31 cellular contexts compared by ENCODE assay signal in the genomic region with DNA sequence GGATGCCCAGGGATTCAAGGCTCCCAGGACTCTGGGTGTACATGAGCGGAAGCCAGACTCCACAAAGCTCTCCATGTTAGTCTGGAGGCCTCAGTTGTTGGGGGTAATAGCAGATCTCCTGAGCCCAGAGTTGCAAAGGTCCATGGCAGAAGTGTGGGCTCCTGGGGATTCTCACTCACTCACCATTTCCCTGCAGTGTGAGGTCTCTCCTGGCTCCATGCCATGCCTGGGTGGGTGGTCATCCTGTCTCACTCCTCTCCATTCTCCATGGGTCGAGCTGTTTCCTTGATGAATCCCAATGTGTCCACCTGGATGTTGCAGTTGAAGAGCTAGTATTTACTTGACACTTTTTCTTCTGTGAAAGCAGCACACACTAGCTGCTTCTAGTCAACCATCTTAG.
"Had no signal": no experiment of that assay in that cellular context is flagged by ENCODE, and none has a peak within 500 bp of the region (broad histone marks: within the 10 kb centered on the region; RNA-seq: fewer than 3 reads in every experiment).

No MANE protein-coding gene starts in this region.

- H3K27me3 ChIP-seq: neutrophil, pancreas, right lobe of liver, spleen, suprapubic skin, testis, tibial artery, transverse colon, upper lobe of right lung, uterus had no signal

- H3K4me1 ChIP-seq: psoas muscle, right lobe of liver, spleen, suprapubic skin, testis, tibial artery, transverse colon, upper lobe of right lung, uterus had no signal

- H3K4me3 Mint-ChIP-seq: naive B cell; naive thymus-derived CD8-positive, alpha-beta T cell; natural killer cell treated with Interleukin-12 subunit alpha and Interleukin-12 subunit beta and Interleukin-15 and Interleukin-18, amount 100 ng/mL, for 72 hours; nephron progenitor cell; neural crest cell; stimulated activated memory B cell treated with anti-CD40 and anti-IgM and Interleukin-4, amounts not matched to agents 10 μg/mL and 1 μg/mL and 100 μg/mL, for 72 hours; stimulated activated naive CD8-positive, alpha-beta T cell treated with anti-CD3 and anti-CD28 coated beads, Interleukin-15, amount 100 ng/mL, for 72 hours; type B pancreatic cell had no signal

- H3K36me3 ChIP-seq: neutrophil, pancreas, right lobe of liver, spleen, suprapubic skin, tibial artery, transverse colon, upper lobe of right lung, uterus had no signal

- H3K27ac ChIP-seq: neutrophil, pancreas, psoas muscle, right lobe of liver, skin epidermis, spleen, suprapubic skin, testis, tibial artery, transverse colon, upper lobe of right lung, uterus had no signal

- H3K4me1 Mint-ChIP-seq: naive B cell; naive thymus-derived CD8-positive, alpha-beta T cell; nephron progenitor cell; neural crest cell; stimulated activated memory B cell treated with anti-CD40 and anti-IgM and Interleukin-4, amounts not matched to agents 10 μg/mL and 1 μg/mL and 100 μg/mL, for 72 hours; stimulated activated naive CD8-positive, alpha-beta T cell treated with anti-CD3 and anti-CD28 coated beads, Interleukin-15, amount 100 ng/mL, for 72 hours had no signal

- H3K36me3 Mint-ChIP-seq: naive B cell; naive thymus-derived CD8-positive, alpha-beta T cell; natural killer cell treated with Interleukin-12 subunit alpha and Interleukin-12 subunit beta and Interleukin-15 and Interleukin-18, amount 100 ng/mL, for 72 hours; stimulated activated memory B cell treated with anti-CD40 and anti-IgM and Interleukin-4, amounts not matched to agents 10 μg/mL and 1 μg/mL and 100 μg/mL, for 72 hours; type B pancreatic cell had no signal

- H3K4me3 ChIP-seq: pancreas, psoas muscle, right lobe of liver, skin epidermis, smooth muscle cell, spleen, suprapubic skin, testis, tibial artery, transverse colon, upper lobe of right lung, uterus had no signal

- H3K9me3 Mint-ChIP-seq: type B pancreatic cell had no signal

- H3K27me3 Mint-ChIP-seq: naive B cell; naive thymus-derived CD8-positive, alpha-beta T cell; natural killer cell treated with Interleukin-12 subunit alpha and Interleukin-12 subunit beta and Interleukin-15 and Interleukin-18, amount 100 ng/mL, for 72 hours; stimulated activated memory B cell treated with anti-CD40 and anti-IgM and Interleukin-4, amounts not matched to agents 10 μg/mL and 1 μg/mL and 100 μg/mL, for 72 hours; stimulated activated naive CD8-positive, alpha-beta T cell treated with anti-CD3 and anti-CD28 coated beads, Interleukin-15, amount 100 ng/mL, for 72 hours; type B pancreatic cell had no signal

- DNase-seq: naive B cell; naive thymus-derived CD8-positive, alpha-beta T cell; nephron progenitor cell; nucleus accumbens; psoas muscle; right cardiac atrium; right lobe of liver; spleen; stimulated activated CD4-positive, alpha-beta T cell treated with anti-CD3 and anti-CD28 coated beads, Interleukin-12 subunit alpha, Interleukin-12 subunit beta, amount 100 ng/mL, for 4 hours; stimulated activated CD4-positive, alpha-beta T cell treated with anti-CD3 and anti-CD28 coated beads, Interleukin-1b, Interleukin-23, amount 100 ng/mL, for 48 hours; stimulated activated CD4-positive, alpha-beta T cell treated with anti-CD3 and anti-CD28 coated beads, Interleukin-2, amount 100 ng/mL, for 48 hours; stimulated activated CD4-positive, alpha-beta T cell treated with anti-CD3 and anti-CD28 coated beads, Interleukin-4, amount 100 ng/mL, for 24 hours; stimulated activated CD8-positive, alpha-beta memory T cell treated with anti-CD3 and anti-CD28 coated beads, Interleukin-4, amount 100 ng/mL, for 48 hours; stimulated activated naive CD4-positive, alpha-beta T cell; stimulated activated naive CD8-positive, alpha-beta T cell treated with anti-CD3 and anti-CD28 coated beads, Interleukin-15, amount 100 ng/mL, for 72 hours; stimulated activated naive CD8-positive, alpha-beta T cell treated with anti-CD3 and anti-CD28 coated beads, Interleukin-15, Interleukin-2, amounts not matched to agents 100 U/mL and 50 U/mL, for 24 hours; substantia nigra; testis; tibial artery; transverse colon; upper lobe of right lung; uterus had no signal

- H3K9me3 ChIP-seq: neutrophil, pancreas, psoas muscle, right lobe of liver, suprapubic skin, testis, tibial artery, transverse colon, upper lobe of right lung, uterus had no signal

- H3K27ac Mint-ChIP-seq: naive B cell; naive thymus-derived CD8-positive, alpha-beta T cell; natural killer cell treated with Interleukin-12 subunit alpha and Interleukin-12 subunit beta and Interleukin-15 and Interleukin-18, amount 100 ng/mL, for 72 hours; nephron progenitor cell; stimulated activated memory B cell treated with anti-CD40 and anti-IgM and Interleukin-4, amounts not matched to agents 10 μg/mL and 1 μg/mL and 100 μg/mL, for 72 hours; stimulated activated naive CD8-positive, alpha-beta T cell treated with anti-CD3 and anti-CD28 coated beads, Interleukin-15, amount 100 ng/mL, for 72 hours; type B pancreatic cell had no signal
